Comparison of ENCODE assay signal across 21 cellular contexts in genomic region chr7:51459809-51460208, GRCh38.
"Had no signal": no experiment of that assay in that cellular context is flagged by ENCODE, and none has a peak within 500 bp of the region (broad histone marks: within the 10 kb centered on the region; RNA-seq: fewer than 3 reads in every experiment).

No MANE protein-coding gene starts in this region.

- H3K27me3 Mint-ChIP-seq: activated naive CD8-positive, alpha-beta T cell; dendritic cell treated with granulocyte-macrophage colony-stimulating factor and Interleukin-4, amounts not matched to agents 40 ng/mL and 50 ng/mL, for 4 days had no signal

- H3K9me3 ChIP-seq: left lung, thyroid gland had no signal

- H3K4me3 Mint-ChIP-seq: activated naive CD8-positive, alpha-beta T cell; dendritic cell treated with granulocyte-macrophage colony-stimulating factor and Interleukin-4, amounts not matched to agents 40 ng/mL and 50 ng/mL, for 4 days; nephron had no signal

- H3K27me3 ChIP-seq: cardiac muscle cell, hepatocyte, left lung, thyroid gland had no signal

- H3K36me3 Mint-ChIP-seq: activated naive CD8-positive, alpha-beta T cell had no signal

- H3K4me2 ChIP-seq: hepatocyte had no signal

- H3K4me1 ChIP-seq: left lung, thyroid gland had no signal

- DNase-seq: activated CD4-positive, alpha-beta T cell treated with anti-CD3 and anti-CD28 coated beads, Interleukin-2, amount 50 U/mL, for 48 hours; activated gamma-delta T cell treated with Interleukin-2 at 50 U/mL for 16 hours; effector CD8-positive, alpha-beta T cell; foreskin fibroblast; left lung; midbrain; occipital lobe; posterior cingulate gyrus; stimulated activated CD4-positive, alpha-beta T cell treated with anti-CD3 and anti-CD28 coated beads, Interleukin-12 subunit alpha, Interleukin-12 subunit beta, amount 100 ng/mL, for 4 hours; stimulated activated CD4-positive, alpha-beta T cell treated with anti-CD3 and anti-CD28 coated beads, Interleukin-1b, Interleukin-23, amount 100 ng/mL, for 48 hours; stimulated activated CD8-positive, alpha-beta memory T cell treated with anti-CD3 and anti-CD28 coated beads, Interleukin-4, amount 100 ng/mL, for 48 hours; stimulated activated naive CD4-positive, alpha-beta T cell; T-helper 2 cell; thyroid gland; WERI-Rb-1 had no signal

- H3K36me3 ChIP-seq: cardiac muscle cell, left lung, thyroid gland, WERI-Rb-1 had no signal

- H3K27ac ChIP-seq: cardiac muscle cell, hepatocyte, left lung, thyroid gland, WERI-Rb-1 had no signal

- H3K4me3 ChIP-seq: cardiac muscle cell, hepatocyte, left lung, thyroid gland had no signal

- H2AFZ ChIP-seq: hepatocyte had no signal

- FAIRE-seq: keratinocyte had no signal

- H3K9me3 Mint-ChIP-seq: nephron had no signal

- H3K79me2 ChIP-seq: hepatocyte had no signal

- H3K27ac Mint-ChIP-seq: activated naive CD8-positive, alpha-beta T cell; dendritic cell treated with granulocyte-macrophage colony-stimulating factor and Interleukin-4, amounts not matched to agents 40 ng/mL and 50 ng/mL, for 4 days; nephron had no signal
